Comparison of ENCODE assay signal across 18 cellular contexts in the genomic region with DNA sequence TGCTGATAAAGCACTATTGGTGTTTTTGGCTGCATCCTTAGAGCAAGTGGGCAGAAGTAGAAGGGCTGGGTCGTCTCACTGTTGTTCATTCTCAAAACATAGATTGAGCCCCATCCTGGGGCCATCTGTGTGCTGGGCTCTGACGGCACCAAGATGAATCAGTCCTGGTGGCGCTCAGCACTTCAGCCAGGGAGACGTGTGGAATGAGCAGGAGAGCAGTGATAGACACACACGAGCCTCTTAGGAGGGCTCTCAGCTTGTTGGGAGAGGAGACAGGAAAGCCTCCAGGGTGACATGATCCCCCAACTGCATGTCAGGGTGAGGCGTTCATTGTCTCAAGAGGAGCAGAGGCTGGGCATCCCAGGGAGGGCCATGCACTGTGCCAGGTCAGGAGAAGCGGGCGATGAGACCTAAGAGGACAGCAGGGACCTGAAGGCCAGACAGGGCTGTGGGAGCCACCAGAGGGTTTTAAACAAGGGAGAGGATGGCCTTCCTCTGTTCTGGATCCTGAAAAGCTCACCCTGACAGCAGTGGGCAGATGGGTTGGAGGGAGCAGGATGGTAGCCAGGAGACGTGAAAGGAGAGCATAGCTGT.
DNase-seq lines count a peak whose midpoint lies in the region; ATAC-seq and TF ChIP-seq lines count a peak whose summit lies in the region.
"Had no signal": no experiment of that assay in that cellular context is flagged by ENCODE, and none has a peak within 500 bp of the region (broad histone marks: within the 10 kb centered on the region; RNA-seq: fewer than 3 reads in every experiment).

No MANE protein-coding gene starts in this region.

- no peak overlapping the region for H4K91ac ChIP-seq in IMR-90 (ENCODE audit: insufficient read depth, low read depth, low read length)

- peak in 3 of 5 donors; percentile 12 to 18 (median 12) for DNase-seq in heart left ventricle
- DNase-seq in left ventricle myocardium inferior, result no peak
- peak; percentile 30 for DNase-seq in IMR-90
- DNase-seq in glutamatergic neuron, result peak; percentile 4
- no peak for DNase-seq in tibial artery
- no peak for DNase-seq in NCI-H1694 (lab: John Stamatoyannopoulos, UW)
- DNase-seq in HK-2 (ENCODE audit: unreplicated experiment), result no peak
- DNase-seq: DMS153; NCI-H1417 treated with DMSO at 0.1 percent for 48 hours; NCI-H2029 treated with DMSO at 0.1 percent for 48 hours; NCI-H2171 treated with DMSO at 0.1 percent for 48 hours; NCI-H446 treated with DMSO at 0.1 percent for 48 hours; NK-92 treated with Interleukin-12 subunit alpha and Interleukin-12 subunit beta, amount 100 ng/mL, for 24 hours; OCI-M1; SJCRH30 had no signal

- H2AK9ac ChIP-seq in IMR-90 (replicated peaks; ENCODE audit: low read depth, low read length, poor library complexity), result no peak overlapping the region

- H3K9ac ChIP-seq in IMR-90 (ENCODE audit: low read depth, low read length), result no peak overlapping the region

- H3K4ac ChIP-seq in IMR-90 (ENCODE audit: low read depth, low read length), result peak overlapping the region; percentile 11; the same call in 1 of the 2 replicates

- no peak overlapping the region for H2AFZ ChIP-seq in IMR-90 (replicated peaks; ENCODE audit: low read length, poor library complexity)

- H3K56ac ChIP-seq in IMR-90 (ENCODE audit: extremely low read depth, insufficient read depth, low read length), result no peak overlapping the region

- H3K27me3 Mint-ChIP-seq in glutamatergic neuron (ENCODE audit: unreplicated experiment), result peaks cover 8% of the 10 kb centered on the region

- peak overlapping the region; percentile 3 for H2AK5ac ChIP-seq in IMR-90 (ENCODE audit: low read depth, low read length)

- peak overlapping the region; percentile 26 for H3K27ac Mint-ChIP-seq in glutamatergic neuron (ENCODE audit: unreplicated experiment)

- no peak overlapping the region for H2BK20ac ChIP-seq in IMR-90 (ENCODE audit: low read depth, low read length)

- no peak overlapping the region for H3K4me3 Mint-ChIP-seq in glutamatergic neuron (ENCODE audit: unreplicated experiment)

- CTCF ChIA-PET in IMR-90 (lab: Yijun Ruan, JAX), result no interaction called here

- TF ChIP-seq CTCF in heart left ventricle (IDR thresholded peaks at IDR 0.05) (no peak), left ventricle myocardium inferior (IDR thresholded peaks at IDR 0.05; ENCODE audit: borderline replicate concordance) (no peak), IMR-90 (conservative IDR thresholded peaks at IDR 0.05; ENCODE audit: low read depth, low read length) (no peak), glutamatergic neuron (IDR thresholded peaks at IDR 0.05; ENCODE audit: partially characterized antibody, unreplicated experiment) (no peak), tibial artery (IDR thresholded peaks at IDR 0.05) (no peak)

- no peak for ATAC-seq in heart left ventricle
- ATAC-seq in IMR-90 (ENCODE audit: low read depth), result no peak
- no peak for ATAC-seq in HG03469 (IDR thresholded peaks at IDR 0.05; ENCODE audit: unreplicated experiment)

- H3K9me1 ChIP-seq in IMR-90 (ENCODE audit: insufficient read depth, low read length), result peaks cover 54% of the 10 kb centered on the region

- no peaks in the 10 kb centered on the region for H3K27me3 ChIP-seq in heart left ventricle
- no peaks in the 10 kb centered on the region for H3K27me3 ChIP-seq in left ventricle myocardium inferior (ENCODE audit: low read depth)
- H3K27me3 ChIP-seq in IMR-90 (ENCODE audit: control insufficient read depth, insufficient read depth, low read length), result no peaks in the 10 kb centered on the region
- no peaks in the 10 kb centered on the region for H3K27me3 ChIP-seq in tibial artery
- H3K27me3 ChIP-seq: SJCRH30 had no signal

- peaks cover 4% of the 10 kb centered on the region for H3K4me1 Mint-ChIP-seq in glutamatergic neuron (ENCODE audit: low read depth, unreplicated experiment)

- no peak overlapping the region for H3K4me2 ChIP-seq in IMR-90 (ENCODE audit: low read depth, low read length)

- intact Hi-C loops in heart left ventricle (cut with DNase I) (no loop called here), left ventricle myocardium inferior (cut with micrococcal nuclease) (no loop called here), IMR-90 (cut with micrococcal nuclease) (no loop called here), tibial artery (cut with DNase I; ENCODE audit: low total_unique reads) (no loop called here)

- no peaks in the 10 kb centered on the region for H4K20me1 ChIP-seq in IMR-90 (ENCODE audit: insufficient read depth, low read length)

- no peaks in the 10 kb centered on the region for H3K9me3 ChIP-seq in heart left ventricle
- H3K9me3 ChIP-seq in left ventricle myocardium inferior (replicated peaks), result no peaks in the 10 kb centered on the region
- H3K9me3 ChIP-seq in IMR-90 (ENCODE audit: control insufficient read depth, insufficient read depth, low read length), result no peaks in the 10 kb centered on the region
- no peaks in the 10 kb centered on the region for H3K9me3 ChIP-seq in tibial artery
- H3K9me3 ChIP-seq: SJCRH30 had no signal

- H4K8ac ChIP-seq in IMR-90 (ENCODE audit: low read depth in 2 of 2, low read length in 2 of 2), result no peak overlapping the region

- TF ChIP-seq RAD21 in IMR-90 (IDR thresholded peaks at IDR 0.05; ENCODE audit: low read length), result no peak

- H3K36me3 ChIP-seq in heart left ventricle, result peaks cover 0 to 98% (median 77%) of the 10 kb centered on the region in 9 donors
- peaks cover 95% of the 10 kb centered on the region for H3K36me3 ChIP-seq in left ventricle myocardium inferior
- H3K36me3 ChIP-seq in IMR-90 (ENCODE audit: control insufficient read depth, insufficient read depth, low read length), result peaks cover 57% of the 10 kb centered on the region
- H3K36me3 ChIP-seq in tibial artery, result peaks cover 47 to 99% (median 80%) of the 10 kb centered on the region in 3 donors
- H3K36me3 ChIP-seq: SJCRH30 had no signal

- H3K4me3 ChIP-seq in heart left ventricle (no peak overlapping the region), left ventricle myocardium inferior (no peak overlapping the region), IMR-90 (ENCODE audit: insufficient read depth, low read depth, low read length) (no peak overlapping the region), tibial artery (no peak overlapping the region)
- H3K4me3 ChIP-seq: SJCRH30 had no signal

- TF ChIP-seq POLR2A in heart left ventricle (IDR thresholded peaks at IDR 0.05), result no peak
- no peak for TF ChIP-seq POLR2A in IMR-90 (IDR thresholded peaks at IDR 0.05; ENCODE audit: low read depth, low read length)

- H3K27ac ChIP-seq in heart left ventricle (no peak overlapping the region), left ventricle myocardium inferior (replicated peaks) (no peak overlapping the region), IMR-90 (ENCODE audit: insufficient read depth, low read length) (no peak overlapping the region), tibial artery (peak overlapping the region; percentile 45 to 75)
- H3K27ac ChIP-seq: C4-2B, HL-60, SJCRH30 had no signal

- no TSS peak for BruUV-seq in IMR-90 (replicated peaks; lab: Mats Ljungman, UMichigan)

- H4K5ac ChIP-seq in IMR-90 (ENCODE audit: low read depth, low read length), result no peak overlapping the region

- no peak overlapping the region for H2BK15ac ChIP-seq in IMR-90 (ENCODE audit: low read depth, low read length)

- WGBS in heart left ventricle, 4 donors, result 75 to 84% (median 82%) methylated on average over 9 of the region's 9 CpGs
- 98% methylated on average over 4 of the region's 9 CpGs; no CpG with 5 or more reads in 1 of the 2 experiments for WGBS in IMR-90 (ENCODE audit: extremely low coverage in 2 of 2, insufficient read length in 1 of 2), 2 experiments

- H3K4me1 ChIP-seq in heart left ventricle (peaks cover 4 to 81% (median 33%) of the 10 kb centered on the region in 12 donors), left ventricle myocardium inferior (peaks cover 77% of the 10 kb centered on the region), IMR-90 (ENCODE audit: control insufficient read depth, insufficient read depth, low read length) (peaks cover 33% of the 10 kb centered on the region), tibial artery (peaks cover 0 to 72% (median 53%) of the 10 kb centered on the region in 4 donors)
- H3K4me1 ChIP-seq: SJCRH30 had no signal

- H3K9me3 Mint-ChIP-seq in glutamatergic neuron (ENCODE audit: unreplicated experiment), result peaks cover 9% of the 10 kb centered on the region

- H3K23ac ChIP-seq in IMR-90 (ENCODE audit: low read depth, low read length), result no peak overlapping the region

- in situ Hi-C loops in IMR-90 (cut with MboI; ENCODE audit: low sequenced_read_pairs), result no loop called here

- H3K14ac ChIP-seq in IMR-90 (replicated peaks; ENCODE audit: low read depth, low read length), result no peak overlapping the region; the same call in 1 of the 2 replicates

- H3K79me1 ChIP-seq in IMR-90 (ENCODE audit: low read depth in 1 of 2, low read length in 2 of 2), result peaks cover 8 to 71% of the 10 kb centered on the region in 2 experiments; a peak in 3 of 4 replicates

- POLR2A ChIA-PET in IMR-90 (lab: Charles Lee; ENCODE audit: unreplicated experiment), result no interaction called here

- no peaks in the 10 kb centered on the region for H3K36me3 Mint-ChIP-seq in glutamatergic neuron (ENCODE audit: unreplicated experiment)

- dilution Hi-C loops in IMR-90 (cut with HindIII; ENCODE audit: low sequenced_read_pairs, unreplicated experiment), result no loop called here

- no peak overlapping the region for H2BK5ac ChIP-seq in IMR-90 (ENCODE audit: low read depth, low read length, poor library complexity, severe bottlenecking)

- no peak overlapping the region for H3K18ac ChIP-seq in IMR-90 (ENCODE audit: low read depth, low read length)

- no peak overlapping the region; the same call in 1 of the 2 replicates for H2BK120ac ChIP-seq in IMR-90 (ENCODE audit: low read depth, low read length)

TF ChIP-seq in IMR-90, 13 proteins besides CTCF, POLR2A, EP300 and RAD21:
- TF ChIP-seq SMC3 (IDR thresholded peaks at IDR 0.05; ENCODE audit: low read depth, low read length) (no peak), CHD1 (IDR thresholded peaks at IDR 0.05; ENCODE audit: low read depth, low read length) (no peak), CEBPB (IDR thresholded peaks at IDR 0.05; ENCODE audit: low read depth, low read length) (no peak), RCOR1 (IDR thresholded peaks at IDR 0.05; ENCODE audit: insufficient replicate concordance, low read length) (no peak)

Comparison
In these comparisons a context has a peak if more than half of its experiments do, and no peak if none do; other contexts are left out.
1. DNase-seq: peak in heart left ventricle (3 of 5), IMR-90 (single experiment) and glutamatergic neuron (single experiment); none in left ventricle myocardium inferior (single experiment), tibial artery (0 of 2), NCI-H1694 (single experiment) and HK-2 (single experiment).
2. H3K27ac ChIP-seq: peak in tibial artery (2 of 2); none in heart left ventricle (0 of 12), left ventricle myocardium inferior (single experiment) and IMR-90 (single experiment).